19 cellular contexts compared by ENCODE assay signal in genomic region chr9:83069651-83070050, GRCh38. TPM values are rescaled to one million over a fixed set of nuclear protein-coding genes. Genes with fewer than 3 reads are reported as not detected.
DNase-seq lines count a peak whose midpoint lies in the region; ATAC-seq, FAIRE-seq and TF ChIP-seq lines count a peak whose summit lies in the region.
"Had no signal": no experiment of that assay in that cellular context is flagged by ENCODE, and none has a peak within 500 bp of the region (broad histone marks: within the 10 kb centered on the region; RNA-seq: fewer than 3 reads in every experiment).

No MANE protein-coding gene starts in this region.

- no peak overlapping the region for H3K18ac ChIP-seq in IMR-90 (ENCODE audit: low read depth, low read length)

- no peak overlapping the region for H2AK9ac ChIP-seq in IMR-90 (replicated peaks; ENCODE audit: low read depth, low read length, poor library complexity)

- H3K4ac ChIP-seq in IMR-90 (ENCODE audit: low read depth, low read length): no peak overlapping the region

- no peak for TF ChIP-seq EP300 in HepG2 (IDR thresholded peaks at IDR 0.05; ENCODE audit: low read depth in 2 of 2, low read length in 2 of 2)
- no peak for TF ChIP-seq EP300 in HepG2 (CRISPR knock-in tag; IDR thresholded peaks at IDR 0.05; ENCODE audit: borderline replicate concordance)

- no peaks in the 10 kb centered on the region for H3K36me3 ChIP-seq in HepG2 (replicated peaks in 1 of 2; ENCODE audit: control insufficient read depth in 1 of 2, insufficient read depth in 2 of 2, low read length in 2 of 2)
- no peaks in the 10 kb centered on the region for H3K36me3 ChIP-seq in right lobe of liver
- no peaks in the 10 kb centered on the region for H3K36me3 ChIP-seq in IMR-90 (ENCODE audit: control insufficient read depth, insufficient read depth, low read length)

- H3K79me2 ChIP-seq in HepG2 (ENCODE audit: insufficient read depth, low read length): no peaks in the 10 kb centered on the region

- TF ChIP-seq CTCF in HepG2 (CRISPR knock-in tag; IDR thresholded peaks at IDR 0.05) (no peak), right lobe of liver (IDR thresholded peaks at IDR 0.05) (no peak), IMR-90 (conservative IDR thresholded peaks at IDR 0.05; ENCODE audit: low read depth, low read length) (no peak), type B pancreatic cell (conservative IDR thresholded peaks at IDR 0.05) (no peak)

- H3K4me3 ChIP-seq in HepG2 (replicated peaks in 1 of 3; ENCODE audit: insufficient read depth in 1 of 3, low read depth in 2 of 3, low read length in 3 of 3) (no peak overlapping the region), right lobe of liver (no peak overlapping the region), IMR-90 (ENCODE audit: insufficient read depth, low read depth, low read length) (no peak overlapping the region)

- H3K23ac ChIP-seq in IMR-90 (ENCODE audit: low read depth, low read length): no peak overlapping the region

- H4K20me1 ChIP-seq in HepG2 (ENCODE audit: insufficient read depth, low read length) (no peaks in the 10 kb centered on the region), IMR-90 (ENCODE audit: insufficient read depth, low read length) (no peaks in the 10 kb centered on the region)

- FAIRE-seq in HepG2 (lab: Jason Lieb, UNC): no peak
- FAIRE-seq in colon (lab: Jason Lieb, UNC): peak; percentile 21
- FAIRE-seq: G401.6, GM19239 had no signal

- H2BK15ac ChIP-seq in IMR-90 (ENCODE audit: low read depth, low read length): no peak overlapping the region

- no peak overlapping the region for H4K5ac ChIP-seq in IMR-90 (ENCODE audit: low read depth, low read length)

- H3K56ac ChIP-seq in IMR-90 (ENCODE audit: extremely low read depth, insufficient read depth, low read length): no peak overlapping the region

- H3K79me1 ChIP-seq in IMR-90 (ENCODE audit: low read depth in 1 of 2, low read length in 2 of 2): no peaks in the 10 kb centered on the region

- peaks cover 24% of the 10 kb centered on the region for H3K36me3 Mint-ChIP-seq in type B pancreatic cell
- H3K36me3 Mint-ChIP-seq: CD4-positive, alpha-beta memory T cell had no signal

- no peak overlapping the region for H2BK120ac ChIP-seq in IMR-90 (ENCODE audit: low read depth, low read length)

- TF ChIP-seq POLR2A in HepG2 (IDR thresholded peaks at IDR 0.05; ENCODE audit: insufficient read depth in 1 of 2, low read depth in 2 of 2, low read length in 2 of 2): no peak
- TF ChIP-seq POLR2A in right lobe of liver (IDR thresholded peaks at IDR 0.05): no peak
- TF ChIP-seq POLR2A in IMR-90 (IDR thresholded peaks at IDR 0.05; ENCODE audit: low read depth, low read length): no peak

- H3K9me3 Mint-ChIP-seq in type B pancreatic cell: peaks cover 4% of the 10 kb centered on the region

- peaks cover 14% of the 10 kb centered on the region for H3K27me3 Mint-ChIP-seq in type B pancreatic cell

- no peak overlapping the region for H2BK5ac ChIP-seq in IMR-90 (ENCODE audit: low read depth, low read length, poor library complexity, severe bottlenecking)

- in situ Hi-C loops in HepG2 (cut with HindIII; ENCODE audit: extremely low pct_ligation_motif_present, low pct_unique_long_range_greater_than_20kb): no loop called here
- in situ Hi-C loops in IMR-90 (cut with MboI; ENCODE audit: low sequenced_read_pairs): no loop called here

- H3K4me1 Mint-ChIP-seq in type B pancreatic cell (ENCODE audit: unreplicated experiment): no peaks in the 10 kb centered on the region
- H3K4me1 Mint-ChIP-seq: CD4-positive, alpha-beta memory T cell had no signal

- no peak overlapping the region for H2AFZ ChIP-seq in HepG2 (ENCODE audit: low read length)
- H2AFZ ChIP-seq in IMR-90 (replicated peaks; ENCODE audit: low read length, poor library complexity): no peak overlapping the region

- no peaks in the 10 kb centered on the region for H3K9me1 ChIP-seq in IMR-90 (ENCODE audit: insufficient read depth, low read length)

- WGBS in HepG2 (ENCODE audit: low lambda C conversion rate): 15% methylated on average over 1 of the region's 1 CpG
- 47% methylated on average over 1 of the region's 1 CpG for WGBS in right lobe of liver (ENCODE audit: insufficient coverage, low coverage, low lambda C conversion rate, missing lambda C conversion rate)
- WGBS in IMR-90 (ENCODE audit: extremely low coverage in 2 of 2, insufficient read length in 1 of 2), 2 experiments: no CpG with 5 or more reads among the region's 1 CpG

- intact Hi-C loops in HepG2 (cut with micrococcal nuclease; ENCODE audit: unreplicated experiment) (no loop called here), right lobe of liver (cut with DNase I) (no loop called here), IMR-90 (cut with micrococcal nuclease) (no loop called here)

- H3K9me3 ChIP-seq in HepG2 (ENCODE audit: low read length): no peaks in the 10 kb centered on the region
- no peaks in the 10 kb centered on the region for H3K9me3 ChIP-seq in right lobe of liver
- H3K9me3 ChIP-seq in IMR-90 (ENCODE audit: control insufficient read depth, insufficient read depth, low read length): no peaks in the 10 kb centered on the region

- TF ChIP-seq RAD21 in HepG2 (CRISPR knock-in tag; IDR thresholded peaks at IDR 0.05) (no peak), IMR-90 (IDR thresholded peaks at IDR 0.05; ENCODE audit: low read length) (no peak)

- ATAC-seq in HepG2: no peak
- ATAC-seq in right lobe of liver: no peak
- ATAC-seq in IMR-90 (ENCODE audit: low read depth): no peak
- ATAC-seq in GM21619 (IDR thresholded peaks at IDR 0.05; ENCODE audit: unreplicated experiment): no peak

- CTCF ChIA-PET in HepG2 (lab: Yijun Ruan, JAX; ENCODE audit: low intra/inter-chr PET ratio, low total read pairs): no interaction called here
- CTCF ChIA-PET in IMR-90 (lab: Yijun Ruan, JAX): no interaction called here

- DNase-seq in HepG2 (ENCODE audit: low spot score) (no peak), right lobe of liver (no peak), IMR-90 (no peak), type B pancreatic cell (ENCODE audit: extremely low spot score, unreplicated experiment) (no peak), DMS153 (lab: John Stamatoyannopoulos, UW) (no peak), NCI-H226 (no peak)
- DNase-seq: 8988T; C1 segment of cervical spinal cord; Calu3; CD4-positive, alpha-beta memory T cell; COR-L47; DND-41; GOT3; H7 had no signal

- no peak overlapping the region for H4K91ac ChIP-seq in IMR-90 (ENCODE audit: insufficient read depth, low read depth, low read length)

- no peak overlapping the region for H3K27ac Mint-ChIP-seq in type B pancreatic cell
- H3K27ac Mint-ChIP-seq: CD4-positive, alpha-beta memory T cell had no signal

- no peak overlapping the region for H2BK20ac ChIP-seq in IMR-90 (ENCODE audit: low read depth, low read length)

- no peak overlapping the region for H3K14ac ChIP-seq in IMR-90 (replicated peaks; ENCODE audit: low read depth, low read length)

- H3K27me3 ChIP-seq in HepG2 (ENCODE audit: control insufficient read depth in 1 of 2, insufficient read depth in 2 of 2, low read length in 2 of 2): no peaks in the 10 kb centered on the region
- H3K27me3 ChIP-seq in right lobe of liver: no peaks in the 10 kb centered on the region
- H3K27me3 ChIP-seq in IMR-90 (ENCODE audit: control insufficient read depth, insufficient read depth, low read length): peaks cover 2% of the 10 kb centered on the region; the same call in 1 of the 2 replicates

- H3K4me1 ChIP-seq in HepG2 (ENCODE audit: insufficient read depth, low read length) (no peaks in the 10 kb centered on the region), right lobe of liver (no peaks in the 10 kb centered on the region), IMR-90 (ENCODE audit: control insufficient read depth, insufficient read depth, low read length) (no peaks in the 10 kb centered on the region)

- POLR2A ChIA-PET in HepG2 (lab: Yijun Ruan, JAX): no interaction called here
- POLR2A ChIA-PET in IMR-90 (lab: Charles Lee; ENCODE audit: unreplicated experiment): no interaction called here

- H3K27ac ChIP-seq in HepG2 (ENCODE audit: extremely low read length, insufficient read depth, low read length) (no peak overlapping the region), right lobe of liver (no peak overlapping the region), IMR-90 (ENCODE audit: insufficient read depth, low read length) (no peak overlapping the region)

- H3K4me2 ChIP-seq in HepG2 (ENCODE audit: low read depth, low read length): no peak overlapping the region
- H3K4me2 ChIP-seq in IMR-90 (ENCODE audit: low read depth, low read length): no peak overlapping the region

- no TSS peak for BruUV-seq in HepG2 (replicated peaks; lab: Mats Ljungman, UMichigan)
- BruUV-seq in IMR-90 (replicated peaks; lab: Mats Ljungman, UMichigan): no TSS peak

- no peak overlapping the region for H4K8ac ChIP-seq in IMR-90 (ENCODE audit: low read depth in 2 of 2, low read length in 2 of 2)

- dilution Hi-C loops in IMR-90 (cut with HindIII; ENCODE audit: low sequenced_read_pairs, unreplicated experiment): no loop called here

- H3K9ac ChIP-seq in HepG2 (ENCODE audit: insufficient read depth, low read depth, low read length): no peak overlapping the region
- H3K9ac ChIP-seq in IMR-90 (ENCODE audit: low read depth, low read length): no peak overlapping the region

- peak overlapping the region; percentile 29 for H3K4me3 Mint-ChIP-seq in type B pancreatic cell
- H3K4me3 Mint-ChIP-seq: CD4-positive, alpha-beta memory T cell had no signal

- no peak overlapping the region for H2AK5ac ChIP-seq in IMR-90 (ENCODE audit: low read depth, low read length)

RNA-seq across cellular contexts. Expression of gene RASEF, which starts 6.7 kb away (rescaled TPM):
- total RNA-seq in HepG2 (2016; rRNA removed; fragmentation: Illumina TruSeq; extraction: Trizol) (0.03 and 0.07 TPM in 2 replicates), right lobe of liver (1 to 10 TPM in 5 of 6 experiments, under 1 TPM in 1; 0.73 to 6.1 (median 1.9) TPM), IMR-90 (2012; rRNA removed) (under 0.01 TPM in 2 replicates), type B pancreatic cell (ENCODE audit: low replicate concordance) (10.0 and 23.3 TPM in 2 replicates)
- not detected in 2 replicates for total RNA-seq in HepG2 (2016; cell fraction: cytosol; rRNA removed; fragmentation: Illumina TruSeq; extraction: Trizol; ENCODE audit: low read depth)
- total RNA-seq in HepG2 (2016; cell fraction: insoluble cytoplasmic fraction; rRNA removed; fragmentation: Illumina TruSeq; extraction: Trizol): 0.04 and 0.06 TPM in 2 replicates
- total RNA-seq in HepG2 (2016; cell fraction: membrane; rRNA removed; fragmentation: Illumina TruSeq; extraction: Trizol): not detected in 2 replicates
- not detected in 2 replicates for total RNA-seq in HepG2 (2016; cell fraction: nucleus; rRNA removed; fragmentation: Illumina TruSeq; extraction: Trizol)
- polyA plus RNA-seq in HepG2 (2011; rRNA removed) (0.01 TPM in 1 of 2 replicates, not detected in the other), IMR-90 (2012; rRNA removed) (0.05 TPM in 1 of 2 replicates, not detected in the other)
- polyA plus RNA-seq in HepG2 (2011; cell fraction: cytosol; rRNA removed): not detected in 2 replicates
- 0.03 and 0.08 TPM in 2 replicates for polyA plus RNA-seq in HepG2 (2011; cell fraction: nucleus; rRNA removed)
- polyA plus RNA-seq in HepG2 (2012): not detected in 2 replicates
- polyA plus RNA-seq in HepG2 (2016; cell fraction: cytosol; fragmentation: Illumina TruSeq; extraction: Trizol; ENCODE audit: low read depth): not detected in 2 replicates
- not detected in 2 replicates for polyA plus RNA-seq in HepG2 (2016; cell fraction: insoluble cytoplasmic fraction; fragmentation: Illumina TruSeq; extraction: Trizol; ENCODE audit: low read depth)
- not detected in 2 replicates for polyA plus RNA-seq in HepG2 (2016; cell fraction: membrane; fragmentation: Illumina TruSeq; extraction: Trizol; ENCODE audit: low read depth)
- not detected in 2 replicates for polyA plus RNA-seq in HepG2 (2016; cell fraction: nucleus; fragmentation: Illumina TruSeq; extraction: Trizol; ENCODE audit: insufficient read depth, low read depth)
- 4.4 TPM in 1 of 2 replicates, not detected in the other for polyA minus RNA-seq in HepG2 (2011; rRNA and poly(A)+ RNA removed; ENCODE audit: low replicate concordance)
- polyA minus RNA-seq in HepG2 (2011; cell fraction: cytosol; rRNA and poly(A)+ RNA removed): not detected in 2 replicates
- polyA minus RNA-seq in HepG2 (2011; cell fraction: nucleus; rRNA and poly(A)+ RNA removed): 0.12 and 0.26 TPM in 2 replicates
- polyA plus RNA-seq in IMR-90 (2012; cell fraction: cytosol; rRNA removed): not detected in 2 replicates
- polyA plus RNA-seq in IMR-90 (2012; cell fraction: nucleus; rRNA removed; ENCODE audit: low replicate concordance): 0.04 and 0.07 TPM in 2 replicates
- total RNA-seq: CD4-positive, alpha-beta memory T cell had no signal
- polyA plus RNA-seq: BJ; CD4-positive, alpha-beta memory T cell had no signal
